26 cellular contexts compared by ENCODE assay signal in the genomic region with DNA sequence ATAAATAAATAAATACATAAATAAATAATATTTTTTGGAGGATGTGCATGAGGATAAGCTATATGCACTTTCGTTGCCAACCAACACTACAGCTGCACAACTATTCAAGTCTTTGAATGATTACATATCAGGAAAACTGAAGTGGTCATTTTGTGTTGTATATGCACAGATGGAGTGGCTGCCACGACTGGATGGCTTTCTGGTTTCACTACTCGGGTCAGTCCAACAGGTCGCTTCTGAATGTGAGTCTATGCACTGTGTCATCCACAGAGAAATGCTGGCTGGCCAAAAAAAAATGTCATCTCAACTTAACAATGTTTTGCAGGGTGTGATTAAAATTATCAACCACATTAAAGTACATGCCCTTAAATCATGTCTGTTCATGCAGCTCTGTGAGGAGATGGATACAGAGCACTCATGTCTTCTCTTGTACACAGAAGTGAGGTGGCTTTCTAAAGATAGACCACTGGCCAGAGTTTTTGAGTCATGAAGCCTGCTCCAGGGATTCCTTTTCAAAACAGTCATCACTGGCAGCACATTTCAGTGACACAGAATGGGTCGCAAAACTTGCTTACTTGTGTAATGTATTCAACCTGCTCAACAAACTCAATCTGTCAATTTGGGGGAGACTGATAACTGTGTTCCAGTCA.
"Had no signal": no experiment of that assay in that cellular context is flagged by ENCODE, and none has a peak within 500 bp of the region (broad histone marks: within the 10 kb centered on the region; RNA-seq: fewer than 3 reads in every experiment).

No MANE protein-coding gene starts in this region.

- H3K4me1 ChIP-seq: ascending aorta had no signal

- DNase-seq: activated B cell treated with CpG ODN at 0.5 μM for 24 hours; activated CD4-positive, alpha-beta T cell treated with anti-CD3 and anti-CD28 coated beads for 1 hour; activated CD4-positive, alpha-beta T cell treated with anti-CD3 and anti-CD28 coated beads, Interleukin-2, amount 10 ng/mL, durations not matched to agents 24 days and 14 days; activated CD4-positive, alpha-beta T cell treated with anti-CD3 and anti-CD28 coated beads, Interleukin-2, amount 50 U/mL, for 48 hours; activated CD8-positive, alpha-beta memory T cell treated with anti-CD3 and anti-CD28 coated beads, Interleukin-2, amount 10 ng/mL, durations not matched to agents 7 days and 5 days; activated effector memory CD4-positive, alpha-beta T cell treated with anti-CD3 and anti-CD28 coated beads, Interleukin-2, amount 50 U/mL, for 16 hours; activated naive CD4-positive, alpha-beta T cell treated with Interleukin-2 at 50 U/mL for 16 hours; activated naive CD8-positive, alpha-beta T cell treated with anti-CD3 and anti-CD28 coated beads, Interleukin-2, amount 50 U/mL, for 24 hours; activated T-cell treated with anti-CD3 and anti-CD28 coated beads, Interleukin-2, amount 50 U/mL, for 4 hours; amniotic stem cell; caudate nucleus; IMR-90; KBM-7; MM.1S; NCI-H1105 treated with DMSO at 0.1 percent for 48 hours; NCI-H1436 treated with DMSO at 0.1 percent for 48 hours; NCI-H187; NCI-H2081; NCI-H510A treated with DMSO at 0.1 percent for 48 hours; NCI-H69; PC-3; SHP77 treated with DMSO at 0.1 percent for 48 hours; T-helper 17 cell; T-helper 9 cell had no signal

- H3K27ac ChIP-seq: ascending aorta had no signal

- H3K27me3 ChIP-seq: ascending aorta had no signal

- H3K4me3 ChIP-seq: ascending aorta had no signal

- H3K36me3 ChIP-seq: ascending aorta had no signal

- ATAC-seq: activated CD8-positive, alpha-beta memory T cell treated with anti-CD3 and anti-CD28 coated beads, Interleukin-2, amount 10 ng/mL, durations not matched to agents 7 days and 5 days; activated naive CD4-positive, alpha-beta T cell treated with anti-CD3 and anti-CD28 coated beads, Interleukin-2, amount 50 U/mL, for 72 hours; activated naive CD8-positive, alpha-beta T cell treated with anti-CD3 and anti-CD28 coated beads, Interleukin-2, amount 50 U/mL, for 24 hours; activated T-cell treated with anti-CD3 and anti-CD28 coated beads, Interleukin-2, amount 50 U/mL, for 4 hours; PC-3; T-helper 17 cell had no signal

- H3K9me3 ChIP-seq: ascending aorta had no signal
